ENCODE assay signal across 8 cellular contexts in genomic region chr17:42388381-42389134, GRCh38. TPM values are rescaled to one million over a fixed set of nuclear protein-coding genes. Genes with fewer than 3 reads are reported as not detected.
DNase-seq lines count a peak whose midpoint lies in the region; ATAC-seq and TF ChIP-seq lines count a peak whose summit lies in the region.

STAT3 (minus strand) TSS chr17:42388442; CDS start chr17:42348516, 39,926 bp downstream.

- POLR2A ChIA-PET in CD8-positive, alpha-beta T cell (lab: Charles Lee), result interaction anchor here (0.7 to 2.8 kb wide), 44 partner anchors 10 to 979 kb away, joined by 3 to 28 read pairs (median 6); partner anchors contain the start of genes DHX58, DNAJC7, EIF1 and GHDC

- no peaks in the 10 kb centered on the region for H3K27me3 ChIP-seq in CD8-positive, alpha-beta T cell (ENCODE audit: insufficient read depth, low read length)
- no peaks in the 10 kb centered on the region for H3K27me3 ChIP-seq in lower lobe of right lung (ENCODE audit: low read depth)

- peaks cover 26% of the 10 kb centered on the region for H3K36me3 Mint-ChIP-seq in CD8-positive, alpha-beta T cell

- H3K36me3 ChIP-seq in CD8-positive, alpha-beta T cell (ENCODE audit: insufficient read depth, low read length), result no peaks in the 10 kb centered on the region
- H3K36me3 ChIP-seq in lower lobe of right lung, result no peaks in the 10 kb centered on the region

- H3K4me1 Mint-ChIP-seq in CD8-positive, alpha-beta T cell (ENCODE audit: low read depth), result peaks cover 47% of the 10 kb centered on the region

- peak within 1 kb of the TSS; percentile 99 for H3K4me3 Mint-ChIP-seq in CD8-positive, alpha-beta T cell

- DNase-seq in CD8-positive, alpha-beta T cell, result peak; percentile 99 to 100 (median 100)
- DNase-seq in HS-27A (ENCODE audit: low read depth) (peak; percentile 93), NK-92 (lab: John Stamatoyannopoulos, UW; ENCODE audit: unreplicated experiment) (peak; percentile 99), lower lobe of right lung (peak; percentile 100)
- DNase-seq in activated CD8-positive, alpha-beta memory T cell treated with anti-CD3 and anti-CD28 coated beads for 24 hours, result peak; percentile 100
- DNase-seq in effector CD4-positive, alpha-beta T cell, result peak; percentile 100
- peak; percentile 100 for DNase-seq in stimulated activated CD4-positive, alpha-beta T cell treated with anti-CD3 and anti-CD28 coated beads, TNF-alpha, amount 100 ng/mL, for 24 hours (ENCODE audit: low read depth in 3 of 3)

- peak within 1 kb of the TSS; percentile 100 for H3K27ac Mint-ChIP-seq in CD8-positive, alpha-beta T cell

- intact Hi-C loops in CD8-positive, alpha-beta T cell (cut with DNase I, micrococcal nuclease), result loop anchor here (1.0 to 5.0 kb wide), 13 partner anchors 18 to 470 kb away; partner anchors contain the start of genes ACLY (in 1 of the 2), DNAJC7 (in 1 of the 2), RETREG3 (in 1 of the 2) and STAT5B (in 1 of the 2)
- intact Hi-C loops in lower lobe of right lung (cut with DNase I), result no loop called here

- no peaks in the 10 kb centered on the region for H3K27me3 Mint-ChIP-seq in CD8-positive, alpha-beta T cell (ENCODE audit: low read depth)

- ATAC-seq in CD8-positive, alpha-beta T cell, result peak; percentile 86
- ATAC-seq in GM19467 (IDR thresholded peaks at IDR 0.05; ENCODE audit: unreplicated experiment) (peak; percentile 88), lower lobe of right lung (peak; percentile 95 to 99)

- CTCF ChIA-PET in CD8-positive, alpha-beta T cell (lab: Charles Lee), result interaction anchor here (0.7 to 3.5 kb wide), 12 partner anchors 9 to 166 kb away, joined by 3 to 28 read pairs (median 6); no protein-coding TSS in a partner anchor

- no peak for TF ChIP-seq CTCF in CD8-positive, alpha-beta T cell (IDR thresholded peaks at IDR 0.05)
- TF ChIP-seq CTCF in lower lobe of right lung (IDR thresholded peaks at IDR 0.05), result no peak

- no peaks in the 10 kb centered on the region for H3K9me3 ChIP-seq in CD8-positive, alpha-beta T cell (ENCODE audit: low read length)
- no peaks in the 10 kb centered on the region for H3K9me3 ChIP-seq in lower lobe of right lung

- H3K4me1 ChIP-seq in CD8-positive, alpha-beta T cell (ENCODE audit: insufficient read depth, low read length), result peaks cover 29% of the 10 kb centered on the region
- H3K4me1 ChIP-seq in lower lobe of right lung, result peaks cover 44% of the 10 kb centered on the region

- peak within 1 kb of the TSS; percentile 61 for H3K4me3 ChIP-seq in CD8-positive, alpha-beta T cell (ENCODE audit: low read depth, low read length)
- peak within 1 kb of the TSS; percentile 93 for H3K4me3 ChIP-seq in lower lobe of right lung

- H3K27ac ChIP-seq in CD8-positive, alpha-beta T cell (ENCODE audit: low read depth, low read length), result peak within 1 kb of the TSS; percentile 99
- H3K27ac ChIP-seq in lower lobe of right lung, result peak within 1 kb of the TSS; percentile 100

- H3K9me3 Mint-ChIP-seq in CD8-positive, alpha-beta T cell, result no peaks in the 10 kb centered on the region

RNA-seq across cellular contexts. Expression of gene STAT3, which starts in this region (rescaled TPM):
- total RNA-seq in CD8-positive, alpha-beta T cell, result 100 to 1,000 TPM; 338 to 343 TPM
- total RNA-seq in lower lobe of right lung, result 278 TPM

Comparison
In these comparisons a context has a peak if more than half of its experiments do, and no peak if none do; other contexts are left out.
1. Peak in every context shown above with its lines: DNase-seq, ATAC-seq, H3K4me3 ChIP-seq and H3K27ac ChIP-seq.